Comparison of ENCODE assay signal across 16 cellular contexts in the genomic region with DNA sequence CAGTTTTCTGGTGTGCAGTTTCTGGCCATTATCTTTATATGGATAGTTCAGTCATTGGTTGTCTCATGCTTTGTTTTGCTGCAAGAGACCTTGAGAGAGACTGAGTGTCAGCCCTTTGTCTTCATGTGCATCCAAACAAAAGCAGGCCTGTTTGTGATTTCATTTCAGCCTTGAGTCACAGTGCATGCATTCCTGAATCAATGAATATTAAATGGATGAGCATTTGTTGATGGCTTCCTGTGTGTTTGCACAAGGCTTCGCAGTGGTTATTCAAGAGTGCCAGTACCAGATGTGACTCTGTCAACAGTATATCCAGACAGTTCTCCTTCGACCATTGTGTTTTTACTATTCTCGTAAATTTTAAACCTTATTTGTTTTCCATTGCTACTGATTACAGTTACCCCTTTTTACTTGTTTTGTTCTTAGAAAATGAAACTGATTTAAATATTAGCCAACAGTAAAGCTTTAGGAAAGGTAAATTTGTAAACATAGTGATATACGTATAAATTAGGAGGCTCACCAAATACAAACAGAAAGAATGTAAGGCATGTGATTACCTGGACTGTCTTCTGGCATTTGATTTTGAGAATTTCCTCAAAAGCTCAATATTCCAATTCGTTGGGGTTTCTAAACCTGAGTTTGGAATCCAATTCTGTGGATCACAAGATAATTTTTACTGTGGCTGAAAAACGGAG.
DNase-seq lines count a peak whose midpoint lies in the region; FAIRE-seq and TF ChIP-seq lines count a peak whose summit lies in the region.
"Had no signal": no experiment of that assay in that cellular context is flagged by ENCODE, and none has a peak within 500 bp of the region (broad histone marks: within the 10 kb centered on the region; RNA-seq: fewer than 3 reads in every experiment).

No MANE protein-coding gene starts in this region.

- no peaks in the 10 kb centered on the region for H3F3A ChIP-seq in neural cell (ENCODE audit: insufficient read depth, low read length, poor library complexity, severe bottlenecking)

- no peak overlapping the region for H2BK20ac ChIP-seq in H1 (ENCODE audit: low read length)

- no peaks in the 10 kb centered on the region for H3K36me3 ChIP-seq in H1 (ENCODE audit: control insufficient read depth in 2 of 4, insufficient read depth in 4 of 4, low read length in 3 of 4)
- H3K36me3 ChIP-seq in neural cell (ENCODE audit: insufficient read depth, low read length) = no peaks in the 10 kb centered on the region
- H3K36me3 ChIP-seq in CD4-positive, alpha-beta memory T cell (ENCODE audit: insufficient read depth, low read length) = no peaks in the 10 kb centered on the region
- H3K36me3 ChIP-seq: prostate gland had no signal

- peaks cover 0 to 21% (median 7%) of the 10 kb centered on the region in 4 experiments; a peak in 4 of 7 replicates for H3K4me1 ChIP-seq in H1 (replicated peaks in 1 of 4; ENCODE audit: control insufficient read depth in 3 of 4, insufficient read depth in 4 of 4, low read length in 3 of 4)
- H3K4me1 ChIP-seq in CD4-positive, alpha-beta memory T cell (ENCODE audit: insufficient read depth, low read length) = no peaks in the 10 kb centered on the region
- H3K4me1 ChIP-seq: prostate gland had no signal

- H3K79me1 ChIP-seq in H1 (ENCODE audit: low read depth, low read length) = no peaks in the 10 kb centered on the region

- no peak overlapping the region for H3K14ac ChIP-seq in H1 (ENCODE audit: insufficient read length)

- TF ChIP-seq CTCF in H1 (IDR thresholded peaks at IDR 0.05; ENCODE audit: control extremely low read depth in 1 of 3, insufficient read depth in 1 of 3, low read depth in 1 of 3, low read length in 3 of 3) = no peak
- TF ChIP-seq CTCF in neural cell (IDR thresholded peaks at IDR 0.05; ENCODE audit: poor library complexity, severe bottlenecking) = no peak
- TF ChIP-seq CTCF in GM13977 (IDR thresholded peaks at IDR 0.05; ENCODE audit: extremely low read depth, insufficient read depth, missing control alignments) = no peak

- H3K4me2 ChIP-seq in H1 (ENCODE audit: insufficient read depth in 1 of 2, low read depth in 2 of 2, low read length in 2 of 2) = peak overlapping the region; percentile 27 to 38; a peak in 3 of 4 replicates
- no peak overlapping the region for H3K4me2 ChIP-seq in neural cell (ENCODE audit: low read length)

- H3K56ac ChIP-seq in H1 (replicated peaks; ENCODE audit: insufficient read length, low read depth, low read length) = no peak overlapping the region

- no peaks in the 10 kb centered on the region for H3K23me2 ChIP-seq in H1 (ENCODE audit: low read depth, low read length)

- DNase-seq in DMS53 treated with DMSO at 0.1 percent for 48 hours (lab: John Stamatoyannopoulos, UW; ENCODE audit: unreplicated experiment) = peak; percentile 1
- DNase-seq in NCI-H510A (lab: John Stamatoyannopoulos, UW) = peak; percentile 33
- DNase-seq in H1 (ENCODE audit: low read depth in 1 of 2, low spot score in 2 of 2) = peak in 1 of 2 experiments; percentile 51
- DNase-seq in GM13977 (ENCODE audit: low spot score) = no peak
- no peak for DNase-seq in CD4-positive, alpha-beta memory T cell
- DNase-seq in NOMO-1 (lab: John Stamatoyannopoulos, UW; ENCODE audit: unreplicated experiment in 2 of 2) = no peak
- DNase-seq in NOMO-1 treated with DMSO at 0.1 percent for 48 hours (lab: John Stamatoyannopoulos, UW; ENCODE audit: unreplicated experiment) = no peak
- DNase-seq: activated naive CD8-positive, alpha-beta T cell treated with anti-CD3 and anti-CD28 coated beads, Interleukin-2, amount 10 ng/mL, durations not matched to agents 7 days and 5 days; CD4-positive, CD25-positive, alpha-beta regulatory T cell; NCI-H1694; stimulated activated naive CD8-positive, alpha-beta T cell treated with anti-CD3 and anti-CD28 coated beads, Interleukin-15, Interleukin-2, amounts not matched to agents 100 U/mL and 50 U/mL, for 24 hours had no signal

- H3K4me3 ChIP-seq in H1 (ENCODE audit: extremely low read depth in 1 of 4, insufficient read depth in 2 of 4, low read depth in 3 of 4, low read length in 4 of 4) (no peak overlapping the region; a peak in 1 of 8 replicates), neural cell (ENCODE audit: low read length) (no peak overlapping the region)
- H3K4me3 ChIP-seq in CD4-positive, alpha-beta memory T cell (ENCODE audit: low read length in 2 of 2) = no peak overlapping the region
- H3K4me3 ChIP-seq: prostate gland had no signal

- H3K9me3 ChIP-seq in H1 (ENCODE audit: insufficient read depth in 2 of 2, low read depth in 1 of 2, low read length in 1 of 2) (no peaks in the 10 kb centered on the region), neural cell (ENCODE audit: low read length) (no peaks in the 10 kb centered on the region)
- no peaks in the 10 kb centered on the region for H3K9me3 ChIP-seq in CD4-positive, alpha-beta memory T cell (ENCODE audit: control insufficient read depth in 1 of 2, low read length in 2 of 2)
- H3K9me3 ChIP-seq: prostate gland had no signal

- no peaks in the 10 kb centered on the region for H3K27me3 Mint-ChIP-seq in CD4-positive, alpha-beta memory T cell
- H3K27me3 Mint-ChIP-seq: activated naive CD8-positive, alpha-beta T cell treated with anti-CD3 and anti-CD28 coated beads, Interleukin-2, amount 10 ng/mL, durations not matched to agents 7 days and 5 days; CD4-positive, CD25-positive, alpha-beta regulatory T cell; IgD-negative memory B cell had no signal

- in situ Hi-C loops in GM13977 (cut with MboI; ENCODE audit: low pct_unique_long_range_greater_than_20kb, low sequenced_read_pairs, unreplicated experiment) = no loop called here

- no peaks in the 10 kb centered on the region for H3K4me1 Mint-ChIP-seq in CD4-positive, alpha-beta memory T cell
- H3K4me1 Mint-ChIP-seq: activated naive CD8-positive, alpha-beta T cell treated with anti-CD3 and anti-CD28 coated beads, Interleukin-2, amount 10 ng/mL, durations not matched to agents 7 days and 5 days; CD4-positive, CD25-positive, alpha-beta regulatory T cell; IgD-negative memory B cell had no signal

- no peak overlapping the region for H2BK120ac ChIP-seq in H1 (replicated peaks; ENCODE audit: low read depth, low read length)

- FAIRE-seq in H1 (lab: Jason Lieb, UNC) = peak; percentile 90
- FAIRE-seq: frontal cortex, H54 had no signal

- peaks cover 3 to 21% (median 7%) of the 10 kb centered on the region in 8 donors for H3K9me3 Mint-ChIP-seq in CD4-positive, alpha-beta memory T cell

- no peak overlapping the region for H3K23ac ChIP-seq in H1 (ENCODE audit: insufficient read length)

- H4K91ac ChIP-seq in H1 (replicated peaks; ENCODE audit: insufficient read length, low read length) = no peak overlapping the region

- no peak for TF ChIP-seq POLR2A in H1 (IDR thresholded peaks at IDR 0.05; ENCODE audit: control extremely low read depth in 1 of 2, low read depth in 2 of 2, low read length in 2 of 2)

- POLR2A ChIA-PET in H1 (lab: Charles Lee; ENCODE audit: partially characterized antibody) = interaction anchor here (1.0 kb wide), 1 partner anchor 163 kb away, joined by 3 read pairs; no protein-coding TSS in a partner anchor
- POLR2A ChIA-PET in CD4-positive, alpha-beta memory T cell (lab: Charles Lee; ENCODE audit: partially characterized antibody) = no interaction called here

- 0 out of 2 replicates have a peak overlapping the region, but pooled peaks have one; percentile 11 for H2BK15ac ChIP-seq in H1 (ENCODE audit: low read length)

- no peaks in the 10 kb centered on the region for H3K27me3 ChIP-seq in H1 (replicated peaks in 1 of 4; ENCODE audit: control insufficient read depth in 3 of 4, extremely low read depth in 1 of 4, insufficient read depth in 3 of 4, low read length in 3 of 4)
- no peaks in the 10 kb centered on the region for H3K27me3 ChIP-seq in neural cell (ENCODE audit: insufficient read depth, low read depth, low read length)
- no peaks in the 10 kb centered on the region for H3K27me3 ChIP-seq in CD4-positive, alpha-beta memory T cell (ENCODE audit: insufficient read depth, low read length)

- H3K9me2 ChIP-seq in neural cell (ENCODE audit: insufficient read depth, low read length) = no peaks in the 10 kb centered on the region

- H2BK12ac ChIP-seq in H1 (ENCODE audit: low read depth, low read length) = peak overlapping the region; percentile 89

- no peaks in the 10 kb centered on the region for H3K36me3 Mint-ChIP-seq in CD4-positive, alpha-beta memory T cell
- H3K36me3 Mint-ChIP-seq: activated naive CD8-positive, alpha-beta T cell treated with anti-CD3 and anti-CD28 coated beads, Interleukin-2, amount 10 ng/mL, durations not matched to agents 7 days and 5 days; CD4-positive, CD25-positive, alpha-beta regulatory T cell; IgD-negative memory B cell had no signal

- TF ChIP-seq EP300 in H1 (IDR thresholded peaks at IDR 0.05; ENCODE audit: borderline replicate concordance in 1 of 2, low read depth in 2 of 2, low read length in 2 of 2) = no peak
- peak; percentile 54 for TF ChIP-seq EP300 in neural cell (conservative IDR thresholded peaks at IDR 0.05; ENCODE audit: poor library complexity, severe bottlenecking)

- no peak overlapping the region for H3K27ac Mint-ChIP-seq in CD4-positive, alpha-beta memory T cell
- H3K27ac Mint-ChIP-seq: activated naive CD8-positive, alpha-beta T cell treated with anti-CD3 and anti-CD28 coated beads, Interleukin-2, amount 10 ng/mL, durations not matched to agents 7 days and 5 days; CD4-positive, CD25-positive, alpha-beta regulatory T cell; IgD-negative memory B cell had no signal

- no peak overlapping the region for H3K4ac ChIP-seq in H1 (replicated peaks; ENCODE audit: insufficient read length, low read depth, low read length)

- H3K9ac ChIP-seq in H1 (replicated peaks in 1 of 4; ENCODE audit: extremely low read depth in 1 of 4, low read depth in 3 of 4, low read length in 3 of 4) (no peak overlapping the region; a peak in 1 of 7 replicates), neural cell (ENCODE audit: low read length) (peak overlapping the region; percentile 7)

- H2AK5ac ChIP-seq in H1 (ENCODE audit: low read depth, low read length) = no peak overlapping the region

- CTCF ChIA-PET in H1 (lab: Charles Lee; ENCODE audit: partially characterized antibody) = no interaction called here
- CTCF ChIA-PET in CD4-positive, alpha-beta memory T cell (lab: Charles Lee; ENCODE audit: partially characterized antibody) = no interaction called here

- H4K20me1 ChIP-seq in H1 (replicated peaks in 1 of 2; ENCODE audit: control insufficient read depth in 1 of 2, insufficient read depth in 2 of 2, low read length in 2 of 2) (no peaks in the 10 kb centered on the region), neural cell (ENCODE audit: insufficient read depth) (no peaks in the 10 kb centered on the region)

- H2AFZ ChIP-seq in H1 (ENCODE audit: low read length) (no peak overlapping the region), neural cell (ENCODE audit: low read depth, low read length) (no peak overlapping the region)

- peak overlapping the region; percentile 64; the same call in 1 of the 2 replicates for H3K18ac ChIP-seq in H1 (ENCODE audit: extremely low read depth, low read length)

- no peak overlapping the region for H3K4me3 Mint-ChIP-seq in CD4-positive, alpha-beta memory T cell
- H3K4me3 Mint-ChIP-seq: activated naive CD8-positive, alpha-beta T cell treated with anti-CD3 and anti-CD28 coated beads, Interleukin-2, amount 10 ng/mL, durations not matched to agents 7 days and 5 days; CD4-positive, CD25-positive, alpha-beta regulatory T cell; IgD-negative memory B cell had no signal

- peak overlapping the region; percentile 56; the same call in 1 of the 2 replicates for H3K27ac ChIP-seq in H1 (ENCODE audit: low read depth, low read length)
- peak overlapping the region; percentile 62 for H3K27ac ChIP-seq in neural cell (ENCODE audit: low read length)
- no peak overlapping the region for H3K27ac ChIP-seq in CD4-positive, alpha-beta memory T cell (ENCODE audit: low read depth, low read length)
- H3K27ac ChIP-seq: prostate gland had no signal

- H4K8ac ChIP-seq in H1 (ENCODE audit: extremely low read depth, insufficient read depth, low read length) = no peak overlapping the region

- 27% methylated on average over 6 of the region's 6 CpGs; no CpG with 5 or more reads in 1 of the 2 experiments for WGBS in H1 (ENCODE audit: extremely low coverage in 1 of 2, insufficient coverage in 1 of 2, insufficient read length in 1 of 2, insufficient replicate concordance in 2 of 2, low coverage in 1 of 2, low lambda C conversion rate in 2 of 2, missing lambda C conversion rate in 1 of 2), 2 experiments

- H3K79me2 ChIP-seq in H1 (ENCODE audit: control insufficient read depth in 1 of 2, insufficient read depth in 2 of 2, low read length in 2 of 2) (no peaks in the 10 kb centered on the region), neural cell (replicated peaks; ENCODE audit: insufficient read depth, low read length) (no peaks in the 10 kb centered on the region)

- H4K5ac ChIP-seq in H1 (ENCODE audit: insufficient read length, low read depth, low read length) = no peak overlapping the region

- TF ChIP-seq RAD21 in H1 (IDR thresholded peaks at IDR 0.05 in 1 of 2, conservative IDR thresholded peaks at IDR 0.05 in 1 of 2; ENCODE audit: low read depth in 2 of 2, low read length in 2 of 2) = no peak
- no peak for TF ChIP-seq RAD21 in neural cell (conservative IDR thresholded peaks at IDR 0.05)

- H2BK5ac ChIP-seq in H1 (ENCODE audit: low read depth, low read length) = peak overlapping the region; percentile 72; the same call in 1 of the 2 replicates

- intact Hi-C loops in CD4-positive, alpha-beta memory T cell (cut with micrococcal nuclease) = no loop called here

Comparison
In these comparisons a context has a peak if more than half of its experiments do, and no peak if none do; other contexts are left out.
1. DNase-seq: peak in DMS53 treated with DMSO at 0.1 percent for 48 hours (single experiment) and NCI-H510A (single experiment); none in GM13977 (single experiment), CD4-positive, alpha-beta memory T cell (0 of 5), NOMO-1 (0 of 2) and NOMO-1 treated with DMSO at 0.1 percent for 48 hours (single experiment).